In the genomic region with DNA sequence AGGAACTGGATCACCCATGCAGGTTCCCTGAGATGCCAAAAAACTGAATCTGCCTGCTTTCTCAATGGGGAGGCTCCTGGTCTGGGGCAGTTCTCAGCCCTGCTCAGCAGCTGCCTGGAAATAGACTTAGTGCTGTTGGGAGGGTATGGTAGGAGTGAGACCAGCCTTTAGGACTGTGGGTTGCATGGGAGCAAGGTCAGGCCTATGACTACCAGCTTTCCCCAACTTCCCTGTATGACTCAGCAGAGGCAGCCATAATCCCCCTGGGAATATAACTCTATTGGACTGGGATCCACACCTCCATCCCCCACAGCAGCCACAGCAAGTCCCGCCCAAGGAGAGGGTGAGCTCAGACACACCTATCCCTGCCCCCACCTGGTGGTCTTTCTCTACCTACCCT, we compare ENCODE assay signal across 26 cellular contexts.
DNase-seq lines count a peak whose midpoint lies in the region; ATAC-seq and TF ChIP-seq lines count a peak whose summit lies in the region.
"Had no signal": no experiment of that assay in that cellular context is flagged by ENCODE, and none has a peak within 500 bp of the region (broad histone marks: within the 10 kb centered on the region; RNA-seq: fewer than 3 reads in every experiment).

No MANE protein-coding gene starts in this region.

- H3K4me3 ChIP-seq in NB4 (ENCODE audit: low read depth, low read length) (no peak overlapping the region), fibroblast of the aortic adventitia (ENCODE audit: low read depth, low read length) (no peak overlapping the region)
- H3K4me3 ChIP-seq: lower lobe of right lung, prostate gland, SJCRH30, smooth muscle cell, testis had no signal

- peak; percentile 26 for DNase-seq in ELR (ENCODE audit: low read depth)
- peak; percentile 11 for DNase-seq in NB4 (ENCODE audit: low read depth)
- peak; percentile 16 for DNase-seq in fibroblast of the aortic adventitia (ENCODE audit: low read depth)
- peak; percentile 10 for DNase-seq in stromal cell of bone marrow (ENCODE audit: low read depth)
- DNase-seq in NCI-H187 (lab: John Stamatoyannopoulos, UW) = no peak
- DNase-seq: activated CD4-positive, alpha-beta T cell treated with anti-CD3 and anti-CD28 coated beads, Interleukin-2, amount 10 ng/mL, durations not matched to agents 7 days and 5 days; activated CD8-positive, alpha-beta memory T cell treated with anti-CD3 and anti-CD28 coated beads, Interleukin-2, amount 10 ng/mL, durations not matched to agents 7 days and 5 days; activated naive CD8-positive, alpha-beta T cell treated with anti-CD3 and anti-CD28 coated beads for 36 hours; cerebellar nuclear complex; COR-L47; H9; lower lobe of right lung; NCI-H1092 treated with DMSO at 0.1 percent for 48 hours; NCI-H2081; NCI-H510A; NK-92 treated with Interleukin-12 subunit alpha and Interleukin-12 subunit beta, amount 100 ng/mL, for 24 hours; SJCRH30; stimulated activated CD4-positive, alpha-beta T cell treated with anti-CD3 and anti-CD28 coated beads, Interleukin-2, amount 100 ng/mL, for 48 hours; stimulated activated naive B cell treated with anti-CD40 and anti-IgM and Interleukin-4, amounts not matched to agents 10 μg/mL and 1 μg/mL and 100 μg/mL, for 72 hours; T-helper 1 cell; testis had no signal

- ATAC-seq in HG02870 (IDR thresholded peaks at IDR 0.05; ENCODE audit: unreplicated experiment) (no peak), GM21515 (IDR thresholded peaks at IDR 0.05; ENCODE audit: unreplicated experiment) (no peak)
- ATAC-seq: activated CD8-positive, alpha-beta memory T cell treated with anti-CD3 and anti-CD28 coated beads, Interleukin-2, amount 10 ng/mL, durations not matched to agents 7 days and 5 days; lower lobe of right lung; Panc1; stimulated activated naive B cell treated with anti-CD40 and anti-IgM and Interleukin-4, amounts not matched to agents 10 μg/mL and 1 μg/mL and 100 μg/mL, for 72 hours had no signal

- TF ChIP-seq CTCF in NB4 (IDR thresholded peaks at IDR 0.05; ENCODE audit: low read depth, low read length) (no peak), fibroblast of the aortic adventitia (IDR thresholded peaks at IDR 0.05; ENCODE audit: insufficient read depth, low read length) (no peak)

- no peak for TF ChIP-seq POLR2A in NB4 (IDR thresholded peaks at IDR 0.05; ENCODE audit: extremely low read depth, insufficient read length)

Comparison
In these comparisons a context has a peak if more than half of its experiments do, and no peak if none do; other contexts are left out.
1. DNase-seq: peak in ELR (single experiment), NB4 (single experiment), fibroblast of the aortic adventitia (single experiment) and stromal cell of bone marrow (single experiment); none in NCI-H187 (0 of 2).